16 cellular contexts compared by ENCODE assay signal in genomic region chr13:103277099-103277498, GRCh38.
A peak's percentile ranks its signal among the peaks of the same experiment; 100 is the strongest.
DNase-seq lines count a peak whose midpoint lies in the region; ATAC-seq, FAIRE-seq and TF ChIP-seq lines count a peak whose summit lies in the region.
"Had no signal": no experiment of that assay in that cellular context is flagged by ENCODE, and none has a peak within 500 bp of the region (broad histone marks: within the 10 kb centered on the region; RNA-seq: fewer than 3 reads in every experiment).

No MANE protein-coding gene starts in this region.

- peaks cover 0 to 6% of the 10 kb centered on the region in 2 donors for H3K9me3 Mint-ChIP-seq in stimulated activated naive CD8-positive, alpha-beta T cell treated with anti-CD3 and anti-CD28 coated beads, Interleukin-15, amount 100 ng/mL, for 72 hours
- H3K9me3 Mint-ChIP-seq: nephron had no signal

- H3K4me3 ChIP-seq in keratinocyte (ENCODE audit: control insufficient read depth in 2 of 3, extremely low read depth in 1 of 3, insufficient read depth in 2 of 3, low read depth in 1 of 3, low read length in 3 of 3) (no peak overlapping the region), A673 (ENCODE audit: low read depth, low read length, poor library complexity, severe bottlenecking) (no peak overlapping the region)
- H3K4me3 ChIP-seq: cardiac muscle cell had no signal

- H3K36me3 ChIP-seq in keratinocyte (ENCODE audit: control insufficient read depth in 2 of 2, extremely low read depth in 1 of 2, insufficient read depth in 2 of 2, low read length in 2 of 2): no peaks in the 10 kb centered on the region
- no peaks in the 10 kb centered on the region for H3K36me3 ChIP-seq in A673 (ENCODE audit: insufficient read depth, low read length, poor library complexity, severe bottlenecking)
- H3K36me3 ChIP-seq: cardiac muscle cell had no signal

- POLR2A ChIA-PET in A673 (lab: Charles Lee; ENCODE audit: low non-redundant PET): no interaction called here

- no peaks in the 10 kb centered on the region for H3K27me3 Mint-ChIP-seq in stimulated activated naive CD8-positive, alpha-beta T cell treated with anti-CD3 and anti-CD28 coated beads, Interleukin-15, amount 100 ng/mL, for 72 hours
- H3K27me3 Mint-ChIP-seq: CD4-positive, alpha-beta T cell had no signal

- no peak overlapping the region for H3K4me3 Mint-ChIP-seq in stimulated activated naive CD8-positive, alpha-beta T cell treated with anti-CD3 and anti-CD28 coated beads, Interleukin-15, amount 100 ng/mL, for 72 hours
- H3K4me3 Mint-ChIP-seq: CD4-positive, alpha-beta T cell; nephron had no signal

- dilution Hi-C loops in keratinocyte (cut with MboI; ENCODE audit: extremely low pct_ligation_motif_present, low sequenced_read_pairs): no loop called here

- H3K27me3 ChIP-seq in keratinocyte (ENCODE audit: control insufficient read depth, extremely low read depth, insufficient read depth, low read length) (no peaks in the 10 kb centered on the region), A673 (replicated peaks; ENCODE audit: insufficient read depth, low read depth, low read length, poor library complexity) (no peaks in the 10 kb centered on the region)
- H3K27me3 ChIP-seq: cardiac muscle cell had no signal

- peak; percentile 95 for ATAC-seq in GM18870 (IDR thresholded peaks at IDR 0.05; ENCODE audit: unreplicated experiment)
- peak; percentile 91 for ATAC-seq in GM21576 (IDR thresholded peaks at IDR 0.05; ENCODE audit: unreplicated experiment)
- ATAC-seq in HG03095 (IDR thresholded peaks at IDR 0.05; ENCODE audit: unreplicated experiment): peak; percentile 90
- no peak for ATAC-seq in stimulated activated naive CD8-positive, alpha-beta T cell treated with anti-CD3 and anti-CD28 coated beads, Interleukin-15, amount 100 ng/mL, for 72 hours

- H3K9ac ChIP-seq in keratinocyte (ENCODE audit: control insufficient read depth, extremely low read depth, insufficient read depth, low read length): no peak overlapping the region
- H3K9ac ChIP-seq: KMS-11 had no signal

- no peak for FAIRE-seq in keratinocyte (lab: Jason Lieb, UNC)
- FAIRE-seq: kidney had no signal

- no TSS peak for BruUV-seq in A673 (replicated peaks; lab: Mats Ljungman, UMichigan)

- CTCF ChIA-PET in A673 (lab: Charles Lee): no interaction called here

- H3K9me3 ChIP-seq in keratinocyte (ENCODE audit: control insufficient read depth, low read depth, low read length) (no peaks in the 10 kb centered on the region), A673 (ENCODE audit: low read depth, low read length, poor library complexity, severe bottlenecking) (no peaks in the 10 kb centered on the region)

- no peaks in the 10 kb centered on the region for H3K4me1 Mint-ChIP-seq in stimulated activated naive CD8-positive, alpha-beta T cell treated with anti-CD3 and anti-CD28 coated beads, Interleukin-15, amount 100 ng/mL, for 72 hours

- no peaks in the 10 kb centered on the region for H4K20me1 ChIP-seq in keratinocyte (ENCODE audit: control insufficient read depth, extremely low read depth, insufficient read depth, low read length)

- peak overlapping the region; percentile 50 for H3K4me2 ChIP-seq in keratinocyte (ENCODE audit: control insufficient read depth, extremely low read depth, insufficient read depth, low read depth, low read length)
- H3K4me2 ChIP-seq: KMS-11 had no signal

- DNase-seq in keratinocyte (ENCODE audit: low read depth, low spot score) (no peak), GOT3 (lab: John Stamatoyannopoulos, UW) (no peak), caudate nucleus (lab: John Stamatoyannopoulos, UW) (no peak), A673 (ENCODE audit: low spot score) (no peak)
- DNase-seq in stimulated activated naive CD8-positive, alpha-beta T cell treated with anti-CD3 and anti-CD28 coated beads, Interleukin-15, amount 100 ng/mL, for 72 hours: no peak
- DNase-seq: activated T-cell treated with anti-CD3 and anti-CD28 coated beads, Interleukin-2, amount 50 U/mL, for 1 hour; CD4-positive, alpha-beta T cell; kidney; Right ventricle myocardium superior had no signal

- TF ChIP-seq CTCF in keratinocyte (optimal IDR thresholded peaks at IDR 0.05 in 1 of 3, IDR thresholded peaks at IDR 0.05 in 1 of 3, conservative IDR thresholded peaks at IDR 0.05 in 1 of 3; ENCODE audit: extremely low read depth in 1 of 3, insufficient read depth in 2 of 3, low read length in 3 of 3): no peak
- TF ChIP-seq CTCF in A673 (conservative IDR thresholded peaks at IDR 0.05; ENCODE audit: low read depth, low read length): no peak

- H3K4me1 ChIP-seq in keratinocyte (ENCODE audit: control insufficient read depth, extremely low read depth, insufficient read depth, low read length) (peaks cover 16% of the 10 kb centered on the region), A673 (ENCODE audit: insufficient read depth, low read length, poor library complexity, severe bottlenecking) (no peaks in the 10 kb centered on the region)

- intact Hi-C loops in A673 (cut with micrococcal nuclease; ENCODE audit: unreplicated experiment): no loop called here

- H3K9me1 ChIP-seq in keratinocyte (ENCODE audit: control insufficient read depth, extremely low read depth, insufficient read depth, low read length): no peaks in the 10 kb centered on the region

- H2AFZ ChIP-seq in keratinocyte (ENCODE audit: control insufficient read depth, low read length): peak overlapping the region; percentile 54

- H3K27ac ChIP-seq in keratinocyte (ENCODE audit: control insufficient read depth, insufficient read depth, low read length) (no peak overlapping the region), caudate nucleus (ENCODE audit: low read depth, low read length) (no peak overlapping the region), A673 (ENCODE audit: low read depth, low read length, poor library complexity, severe bottlenecking) (no peak overlapping the region)
- H3K27ac ChIP-seq: cardiac muscle cell, KMS-11, VCaP had no signal

- no peak overlapping the region for H3K27ac Mint-ChIP-seq in stimulated activated naive CD8-positive, alpha-beta T cell treated with anti-CD3 and anti-CD28 coated beads, Interleukin-15, amount 100 ng/mL, for 72 hours
- H3K27ac Mint-ChIP-seq: CD4-positive, alpha-beta T cell; nephron had no signal

- H3K79me2 ChIP-seq in keratinocyte (ENCODE audit: control insufficient read depth, insufficient read depth, low read length): no peaks in the 10 kb centered on the region
